Comparison of ENCODE assay signal across 8 cellular contexts in the genomic region with DNA sequence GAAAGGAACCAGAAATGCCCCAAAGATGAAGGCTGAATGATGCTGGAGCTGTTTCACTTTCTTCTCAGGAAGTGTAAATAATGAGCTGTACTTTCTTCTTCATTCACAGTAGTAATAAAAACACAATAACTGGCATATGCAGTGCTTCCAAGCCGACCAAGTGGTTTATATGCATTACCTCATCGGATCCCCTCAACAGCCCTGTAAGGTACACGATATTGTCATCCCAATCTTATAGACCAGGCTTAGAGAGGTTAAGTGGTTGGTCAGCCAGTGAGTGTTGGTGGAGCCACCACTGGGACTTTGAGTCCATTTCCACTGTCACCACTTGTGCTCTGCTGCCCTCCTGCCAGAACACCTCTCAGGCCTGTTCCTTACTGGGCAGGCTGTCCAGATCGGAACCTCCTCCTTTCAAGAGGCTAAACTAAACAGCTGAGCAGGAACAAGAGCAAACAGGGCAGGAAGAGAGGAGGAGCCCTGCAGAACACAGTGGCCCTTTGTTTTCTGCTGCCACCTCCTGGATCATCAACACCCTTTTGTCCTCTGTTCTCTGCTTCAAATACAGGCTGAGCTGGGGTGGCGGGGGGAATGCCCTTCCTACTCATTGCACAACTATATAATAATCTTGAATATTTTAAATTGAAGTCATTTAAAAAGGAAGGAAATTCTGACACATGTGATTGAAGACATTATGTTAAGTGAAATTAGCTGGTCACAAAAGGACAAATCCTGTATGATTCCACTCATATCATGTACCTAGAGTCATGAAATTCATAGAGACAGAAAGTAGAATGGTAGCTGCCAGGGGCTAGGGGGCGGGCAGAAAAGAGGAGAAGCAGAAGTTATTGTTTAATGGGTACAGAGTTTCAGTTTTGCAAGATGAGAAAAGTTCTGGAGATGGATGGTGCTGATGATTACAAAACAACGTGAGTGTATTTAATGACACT.
DNase-seq lines count a peak whose midpoint lies in the region; ATAC-seq and TF ChIP-seq lines count a peak whose summit lies in the region.

No MANE protein-coding gene starts in this region.

- H3K36me3 Mint-ChIP-seq in MCF 10A (ENCODE audit: insufficient read depth, unreplicated experiment), result no peaks in the 10 kb centered on the region

- H3K4me2 ChIP-seq in MM.1S (ENCODE audit: low read depth, low read length), result peak overlapping the region; percentile 69

- H3K9me3 ChIP-seq in MM.1S (replicated peaks; ENCODE audit: insufficient read depth, low read length), result no peaks in the 10 kb centered on the region

- peaks cover 4% of the 10 kb centered on the region for H3K4me1 Mint-ChIP-seq in MCF 10A (ENCODE audit: insufficient read depth, unreplicated experiment)

- ATAC-seq in GM21360 (IDR thresholded peaks at IDR 0.05; ENCODE audit: unreplicated experiment), result peak; percentile 46

- POLR2A ChIA-PET in MCF 10A (lab: Yijun Ruan, JAX), result no interaction called here

- H3K9me2 ChIP-seq in MM.1S (replicated peaks; ENCODE audit: insufficient read depth, low read length), result no peaks in the 10 kb centered on the region

- no peaks in the 10 kb centered on the region for H3K36me3 ChIP-seq in MM.1S (replicated peaks; ENCODE audit: insufficient read depth, low read length)

- DNase-seq in DMS 273 treated with DMSO at 0.1 percent for 48 hours (lab: John Stamatoyannopoulos, UW) (peak; percentile 14), MM.1S (peak; percentile 45), SHP77 (lab: John Stamatoyannopoulos, UW) (peak; percentile 37 to 61), MCF 10A (ENCODE audit: unreplicated experiment) (peak; percentile 43), islet precursor cell (peak; percentile 91)
- DNase-seq in stimulated activated CD4-positive, alpha-beta T cell treated with anti-CD3 and anti-CD28 coated beads, Interleukin-4, amount 100 ng/mL, for 1 hour, result peak; percentile 23
- no peak for DNase-seq in activated CD4-positive, CD25-positive, alpha-beta regulatory T cell (lab: John Stamatoyannopoulos, UW)

- H2AFZ ChIP-seq in MM.1S (ENCODE audit: low read length), result 0 out of 2 replicates have a peak overlapping the region, but pooled peaks have one; percentile 51

- 0 out of 2 replicates have a peak, but pooled peaks cover 7% of the 10 kb centered on the region for H3K4me1 ChIP-seq in MM.1S (ENCODE audit: low read length)

- no peaks in the 10 kb centered on the region for H3F3A ChIP-seq in MM.1S (ENCODE audit: insufficient read depth, low read length)

- BruUV-seq in MCF 10A (replicated peaks; lab: Mats Ljungman, UMichigan), result no TSS peak

- H3K9ac ChIP-seq in MM.1S (ENCODE audit: low read length), result no peak overlapping the region

- H3K79me2 ChIP-seq in MM.1S (ENCODE audit: low read length), result no peaks in the 10 kb centered on the region

- H3K27ac ChIP-seq in MM.1S (ENCODE audit: low read length), result no peak overlapping the region

- no peaks in the 10 kb centered on the region for H4K20me1 ChIP-seq in MM.1S (ENCODE audit: insufficient read depth, low read length)

- H3K4me3 Mint-ChIP-seq in MCF 10A (ENCODE audit: unreplicated experiment), result no peak overlapping the region

- H3K4me3 ChIP-seq in MM.1S (ENCODE audit: low read length), result no peak overlapping the region

- no peaks in the 10 kb centered on the region for H3K27me3 ChIP-seq in MM.1S (replicated peaks; ENCODE audit: insufficient read depth, low read length)

- H3K27me3 Mint-ChIP-seq in MCF 10A (ENCODE audit: insufficient read depth, unreplicated experiment), result peaks cover 96% of the 10 kb centered on the region

- H3K27ac Mint-ChIP-seq in MCF 10A (ENCODE audit: low read depth, unreplicated experiment), result no peak overlapping the region

- TF ChIP-seq CTCF in MM.1S (IDR thresholded peaks at IDR 0.05; ENCODE audit: low read length), result peak; percentile 43
- peak; percentile 7 for TF ChIP-seq CTCF in MCF 10A (IDR thresholded peaks at IDR 0.05; ENCODE audit: unreplicated experiment)

- intact Hi-C loops in MCF 10A (cut with micrococcal nuclease), result loop anchor here (2.0 kb wide), 1 partner anchor 816 kb away; no protein-coding TSS in a partner anchor

- H3K9me3 Mint-ChIP-seq in MCF 10A (ENCODE audit: unreplicated experiment), result no peaks in the 10 kb centered on the region

- CTCF ChIA-PET in MCF 10A (lab: Yijun Ruan, JAX), result interaction anchor here (0.5 to 1.2 kb wide), 7 partner anchors 19 to 1753 kb away, joined by 3 to 4 read pairs (median 3); no protein-coding TSS in a partner anchor

Comparison
In these comparisons a context has a peak if more than half of its experiments do, and no peak if none do; other contexts are left out.
1. DNase-seq: peak in DMS 273 treated with DMSO at 0.1 percent for 48 hours (single experiment), MM.1S (single experiment), SHP77 (2 of 2), MCF 10A (single experiment), islet precursor cell (single experiment) and stimulated activated CD4-positive, alpha-beta T cell treated with anti-CD3 and anti-CD28 coated beads, Interleukin-4, amount 100 ng/mL, for 1 hour (single experiment); none in activated CD4-positive, CD25-positive, alpha-beta regulatory T cell (0 of 4).